14 cellular contexts compared by ENCODE assay signal in the genomic region with DNA sequence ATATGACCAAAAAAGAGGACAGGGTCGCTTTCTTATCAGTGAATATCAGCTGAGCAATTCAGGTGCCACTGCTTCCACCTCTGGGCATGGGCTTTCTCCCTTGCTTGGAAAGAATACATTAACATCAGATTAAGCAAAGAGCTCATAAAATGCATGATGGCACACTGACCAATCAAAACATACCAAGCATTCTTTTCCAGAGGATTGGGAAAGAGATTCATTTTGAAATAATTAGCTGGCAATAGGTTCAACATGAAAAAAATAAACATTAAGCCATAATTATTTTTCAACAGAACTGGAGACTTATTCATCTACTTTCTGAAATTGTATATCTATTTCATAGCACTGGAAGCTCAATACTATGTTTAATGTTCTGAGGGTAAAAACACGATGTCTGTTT.
DNase-seq lines count a peak whose midpoint lies in the region; ATAC-seq and TF ChIP-seq lines count a peak whose summit lies in the region.
"Had no signal": no experiment of that assay in that cellular context is flagged by ENCODE, and none has a peak within 500 bp of the region (broad histone marks: within the 10 kb centered on the region; RNA-seq: fewer than 3 reads in every experiment).

No MANE protein-coding gene starts in this region.

- TF ChIP-seq CTCF in fibroblast of mammary gland (conservative IDR thresholded peaks at IDR 0.05; ENCODE audit: control insufficient read depth, insufficient read depth, low read depth, low read length) (no peak), retinal pigment epithelial cell (conservative IDR thresholded peaks at IDR 0.05; ENCODE audit: low read depth, low read length) (no peak)

- H3K4me3 ChIP-seq in fibroblast of mammary gland (ENCODE audit: control insufficient read depth, low read depth, low read length) (no peak overlapping the region), retinal pigment epithelial cell (ENCODE audit: low read length) (no peak overlapping the region)

- peak; percentile 61 for DNase-seq in ELR (ENCODE audit: low read depth)
- DNase-seq in fibroblast of mammary gland (ENCODE audit: low read depth), result peak; percentile 78
- peak; percentile 52 for DNase-seq in retinal pigment epithelial cell (ENCODE audit: low read depth)
- no peak for DNase-seq in NCI-H1694 (lab: John Stamatoyannopoulos, UW)
- DNase-seq: CD4-positive, alpha-beta T cell; dermis blood vessel endothelial cell; islet precursor cell; naive B cell; stimulated activated naive CD8-positive, alpha-beta T cell treated with anti-CD3 and anti-CD28 coated beads, Interleukin-15, Interleukin-2, amounts not matched to agents 100 U/mL and 50 U/mL, for 24 hours had no signal

- ATAC-seq in SK-N-SH treated with all-trans-retinoic acid at 6 μM for 48 hours, result peak; percentile 26; the same call in 2 of the 3 replicates
- no peak for ATAC-seq in HG02642 (IDR thresholded peaks at IDR 0.05; ENCODE audit: poor library complexity, unreplicated experiment)
- ATAC-seq in GM21390 (IDR thresholded peaks at IDR 0.05; ENCODE audit: unreplicated experiment), result no peak
- no peak for ATAC-seq in HG03439 (IDR thresholded peaks at IDR 0.05; ENCODE audit: unreplicated experiment)
- ATAC-seq: activated CD4-positive, CD25-positive, alpha-beta regulatory T cell treated with anti-CD3 and anti-CD28 coated beads, Interleukin-2, amount 50 U/mL, for 24 hours; stimulated activated naive CD8-positive, alpha-beta T cell treated with anti-CD3 and anti-CD28 coated beads, Interleukin-15, Interleukin-2, amounts not matched to agents 100 U/mL and 50 U/mL, for 24 hours had no signal

TF ChIP-seq in SK-N-SH treated with all-trans-retinoic acid at 6 μM for 48 hours, 23 proteins besides CTCF, POLR2A, EP300 and RAD21:
- TF ChIP-seq ISL1 (CRISPR knock-in tag; IDR thresholded peaks at IDR 0.05) (peak; percentile 69), BACH2 (CRISPR knock-in tag; IDR thresholded peaks at IDR 0.05; ENCODE audit: borderline replicate concordance) (no peak)
